Comparison of ENCODE assay signal across 8 cellular contexts in the genomic region with DNA sequence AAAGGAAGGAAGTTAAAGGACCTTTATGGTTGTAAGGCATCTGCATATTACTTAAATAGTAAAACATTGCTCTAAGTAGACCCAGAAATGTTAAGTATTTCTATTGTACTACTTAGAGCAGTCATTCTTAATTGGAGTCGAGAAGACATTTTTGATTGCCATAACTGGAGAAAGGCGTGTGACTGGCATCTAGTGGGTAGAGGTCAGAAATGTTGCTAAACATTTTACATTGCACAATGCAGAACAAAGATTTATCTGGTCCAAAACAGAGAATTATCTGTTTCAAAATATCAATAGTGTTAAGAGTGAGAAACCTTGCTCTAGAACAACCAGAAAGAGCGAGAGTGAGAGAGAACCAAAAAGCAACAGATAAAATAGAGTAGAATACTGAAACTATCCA. TPM values are rescaled to one million over a fixed set of nuclear protein-coding genes. Genes with fewer than 3 reads are reported as not detected.
DNase-seq lines count a peak whose midpoint lies in the region; ATAC-seq and TF ChIP-seq lines count a peak whose summit lies in the region.

No MANE protein-coding gene starts in this region.

- H3K27ac Mint-ChIP-seq in stimulated activated naive CD8-positive, alpha-beta T cell treated with anti-CD3 and anti-CD28 coated beads, Interleukin-15, amount 100 ng/mL, for 72 hours, result no peak overlapping the region

- DNase-seq in stimulated activated naive CD8-positive, alpha-beta T cell treated with anti-CD3 and anti-CD28 coated beads, Interleukin-15, amount 100 ng/mL, for 72 hours, result no peak
- no peak for DNase-seq in stimulated activated naive CD8-positive, alpha-beta T cell treated with anti-CD3 and anti-CD28 coated beads, Interleukin-15, Interleukin-2, amounts not matched to agents 100 U/mL and 50 U/mL, for 24 hours
- no peak for DNase-seq in RWPE2 (ENCODE audit: low spot score)
- DNase-seq in foreskin keratinocyte, result no peak
- no peak for DNase-seq in NCI-H2227 treated with DMSO at 0.1 percent for 48 hours (lab: John Stamatoyannopoulos, UW)

- no peaks in the 10 kb centered on the region for H3K27me3 ChIP-seq in RWPE2 (ENCODE audit: insufficient read depth, poor library complexity, severe bottlenecking)
- no peaks in the 10 kb centered on the region for H3K27me3 ChIP-seq in foreskin keratinocyte

- H3K4me3 ChIP-seq in RWPE2 (ENCODE audit: severe bottlenecking), result no peak overlapping the region

- H3K4me1 Mint-ChIP-seq in stimulated activated naive CD8-positive, alpha-beta T cell treated with anti-CD3 and anti-CD28 coated beads, Interleukin-15, amount 100 ng/mL, for 72 hours, result no peaks in the 10 kb centered on the region

- no peaks in the 10 kb centered on the region for H3K4me1 ChIP-seq in RWPE2 (ENCODE audit: insufficient read depth, poor library complexity, severe bottlenecking)
- H3K4me1 ChIP-seq in foreskin keratinocyte, result no peaks in the 10 kb centered on the region

- H3K9me3 ChIP-seq in RWPE2 (ENCODE audit: severe bottlenecking), result no peaks in the 10 kb centered on the region

- TF ChIP-seq CTCF in RWPE2 (IDR thresholded peaks at IDR 0.05; ENCODE audit: poor library complexity, severe bottlenecking), result peak; percentile 58
- TF ChIP-seq CTCF in foreskin keratinocyte (conservative IDR thresholded peaks at IDR 0.05), result peak; percentile 59

- no peaks in the 10 kb centered on the region for H3K36me3 ChIP-seq in RWPE2 (ENCODE audit: low read depth)

- H3K27ac ChIP-seq in RWPE2 (ENCODE audit: poor library complexity, severe bottlenecking) (no peak overlapping the region), foreskin keratinocyte (no peak overlapping the region)

- no peaks in the 10 kb centered on the region for H3K9me3 Mint-ChIP-seq in stimulated activated naive CD8-positive, alpha-beta T cell treated with anti-CD3 and anti-CD28 coated beads, Interleukin-15, amount 100 ng/mL, for 72 hours

- H3K4me3 Mint-ChIP-seq in stimulated activated naive CD8-positive, alpha-beta T cell treated with anti-CD3 and anti-CD28 coated beads, Interleukin-15, amount 100 ng/mL, for 72 hours, result no peak overlapping the region

- peak; percentile 66 for ATAC-seq in stimulated activated naive CD8-positive, alpha-beta T cell treated with anti-CD3 and anti-CD28 coated beads, Interleukin-15, amount 100 ng/mL, for 72 hours
- no peak for ATAC-seq in stimulated activated naive CD8-positive, alpha-beta T cell treated with anti-CD3 and anti-CD28 coated beads, Interleukin-15, Interleukin-2, amounts not matched to agents 100 U/mL and 50 U/mL, for 24 hours
- ATAC-seq in RWPE2 (ENCODE audit: low read depth) (no peak), foreskin keratinocyte (peak; percentile 19), HG02798 (IDR thresholded peaks at IDR 0.05; ENCODE audit: poor library complexity, unreplicated experiment) (no peak), HG02642 (IDR thresholded peaks at IDR 0.05; ENCODE audit: poor library complexity, unreplicated experiment) (no peak), GM21619 (IDR thresholded peaks at IDR 0.05; ENCODE audit: unreplicated experiment) (no peak)

- H3K27me3 Mint-ChIP-seq in stimulated activated naive CD8-positive, alpha-beta T cell treated with anti-CD3 and anti-CD28 coated beads, Interleukin-15, amount 100 ng/mL, for 72 hours, result no peaks in the 10 kb centered on the region

RNA-seq across cellular contexts. Expression of gene ROCK1, which starts 23.3 kb away (rescaled TPM):
- total RNA-seq in foreskin keratinocyte, result 38.3 and 40.8 TPM in 2 replicates
- polyA plus RNA-seq in foreskin keratinocyte, result 6.4 and 7.6 TPM in 2 replicates

Comparison
In these comparisons a context has a peak if more than half of its experiments do, and no peak if none do; other contexts are left out.
1. ATAC-seq: peak in stimulated activated naive CD8-positive, alpha-beta T cell treated with anti-CD3 and anti-CD28 coated beads, Interleukin-15, amount 100 ng/mL, for 72 hours (single experiment) and foreskin keratinocyte (single experiment); none in stimulated activated naive CD8-positive, alpha-beta T cell treated with anti-CD3 and anti-CD28 coated beads, Interleukin-15, Interleukin-2, amounts not matched to agents 100 U/mL and 50 U/mL, for 24 hours (single experiment), RWPE2 (single experiment), HG02798 (single experiment), HG02642 (single experiment) and GM21619 (single experiment).